In genomic region chr1:197660389-197660788, GRCh38 we compare ENCODE assay signal across 18 cellular contexts.
DNase-seq lines count a peak whose midpoint lies in the region; ATAC-seq and TF ChIP-seq lines count a peak whose summit lies in the region.
"Had no signal": no experiment of that assay in that cellular context is flagged by ENCODE, and none has a peak within 500 bp of the region (broad histone marks: within the 10 kb centered on the region; RNA-seq: fewer than 3 reads in every experiment).

No MANE protein-coding gene starts in this region.

- ATAC-seq in left colon (peak; percentile 25), HG03439 (IDR thresholded peaks at IDR 0.05; ENCODE audit: unreplicated experiment) (no peak)
- ATAC-seq in activated T-cell treated with anti-CD3 and anti-CD28 coated beads, Interleukin-2, amount 50 U/mL, for 4 hours, result no peak
- ATAC-seq: CD8-positive, alpha-beta T cell; PC-3 had no signal

- intact Hi-C loops in left colon (cut with DNase I, micrococcal nuclease), result no loop called here

- no peak for TF ChIP-seq CTCF in AG10803 (conservative IDR thresholded peaks at IDR 0.05; ENCODE audit: low read length)

- H3K4me1 Mint-ChIP-seq in activated T-cell treated with anti-CD3 and anti-CD28 coated beads, Interleukin-2, amount 50 U/mL, for 4 hours (ENCODE audit: low read depth), result peaks cover 13% of the 10 kb centered on the region

- no peak overlapping the region for H3K4me3 Mint-ChIP-seq in activated T-cell treated with anti-CD3 and anti-CD28 coated beads, Interleukin-2, amount 50 U/mL, for 4 hours
- H3K4me3 Mint-ChIP-seq: CD8-positive, alpha-beta T cell had no signal

- H3K9me3 Mint-ChIP-seq in activated T-cell treated with anti-CD3 and anti-CD28 coated beads, Interleukin-2, amount 50 U/mL, for 4 hours, result no peaks in the 10 kb centered on the region
- H3K9me3 Mint-ChIP-seq: CD8-positive, alpha-beta T cell had no signal

- H3K4me3 ChIP-seq in AG10803 (ENCODE audit: low read length), result no peak overlapping the region

- H3K36me3 Mint-ChIP-seq in activated T-cell treated with anti-CD3 and anti-CD28 coated beads, Interleukin-2, amount 50 U/mL, for 4 hours (ENCODE audit: insufficient read depth), result peaks cover 8% of the 10 kb centered on the region

- no peaks in the 10 kb centered on the region for H3K27me3 Mint-ChIP-seq in activated T-cell treated with anti-CD3 and anti-CD28 coated beads, Interleukin-2, amount 50 U/mL, for 4 hours (ENCODE audit: low read depth)

- DNase-seq in AG10803 (ENCODE audit: low read depth) (peak; percentile 44), GM03348 (ENCODE audit: low spot score) (peak; percentile 3), dedifferentiated amniotic fluid mesenchymal stem cell (ENCODE audit: extremely low spot score) (peak; percentile 16), left colon (no peak), GM19240 (ENCODE audit: insufficient read length, low spot score) (no peak), NCI-H2227 treated with DMSO at 0.1 percent for 48 hours (lab: John Stamatoyannopoulos, UW) (no peak)
- no peak for DNase-seq in activated T-cell treated with anti-CD3 and anti-CD28 coated beads, Interleukin-2, amount 50 U/mL, for 4 hours
- DNase-seq: ACHN; CD8-positive, alpha-beta T cell; DMS79 treated with DMSO at 0.1 percent for 48 hours; KBM-7; NCI-H1436 treated with DMSO at 0.1 percent for 48 hours; NCI-H2029 treated with DMSO at 0.1 percent for 48 hours; NCI-H2171 treated with DMSO at 0.1 percent for 48 hours; NCI-H510A; NCI-H82; PC-3 had no signal

Comparison
In these comparisons a context has a peak if more than half of its experiments do, and no peak if none do; other contexts are left out.
1. DNase-seq: peak in AG10803 (single experiment), GM03348 (single experiment) and dedifferentiated amniotic fluid mesenchymal stem cell (single experiment); none in left colon (0 of 2), activated T-cell treated with anti-CD3 and anti-CD28 coated beads, Interleukin-2, amount 50 U/mL, for 4 hours (single experiment), GM19240 (single experiment) and NCI-H2227 treated with DMSO at 0.1 percent for 48 hours (single experiment).